ENCODE assay signal across 31 cellular contexts in the genomic region with DNA sequence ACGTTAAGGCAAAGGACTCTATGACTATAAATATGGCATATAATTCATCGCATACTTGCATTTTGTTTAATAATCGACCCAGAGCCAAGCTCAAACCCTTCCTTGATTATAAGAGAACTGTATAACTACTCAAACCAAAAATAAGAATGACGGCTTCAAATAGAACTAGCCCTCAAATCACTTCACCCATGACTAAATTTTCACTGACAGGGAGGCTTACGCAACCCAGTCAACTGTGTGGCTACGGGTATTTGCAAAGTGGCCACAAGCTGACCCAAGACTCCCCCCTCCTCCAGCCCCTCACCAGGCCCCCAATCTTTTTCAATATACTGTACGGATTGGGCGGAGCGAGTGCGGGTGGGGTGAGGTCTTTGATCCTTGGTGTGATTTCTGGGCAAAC.
"Had no signal": no experiment of that assay in that cellular context is flagged by ENCODE, and none has a peak within 500 bp of the region (broad histone marks: within the 10 kb centered on the region; RNA-seq: fewer than 3 reads in every experiment).

No MANE protein-coding gene starts in this region.

- ATAC-seq: activated T-cell treated with anti-CD3 and anti-CD28 coated beads, Interleukin-2, amount 50 U/mL, for 72 hours; body of pancreas; gastroesophageal sphincter; left colon; naive thymus-derived CD8-positive, alpha-beta T cell; pancreas; stimulated activated naive B cell treated with anti-CD40 and anti-IgM and Interleukin-4, amounts not matched to agents 10 μg/mL and 1 μg/mL and 100 μg/mL, for 72 hours had no signal

- DNase-seq: activated CD4-positive, alpha-beta T cell treated with anti-CD3 and anti-CD28 coated beads for 4 hours; activated CD4-positive, alpha-beta T cell treated with anti-CD3 and anti-CD28 coated beads, Interleukin-2, amount 50 U/mL, for 4 hours; activated naive CD4-positive, alpha-beta T cell treated with Interleukin-2 at 50 U/mL for 16 hours; activated T-cell treated with anti-CD3 and anti-CD28 coated beads for 4 hours; activated T-cell treated with anti-CD3 and anti-CD28 coated beads, Interleukin-2, amount 50 U/mL, for 72 hours; aorta; body of pancreas; cerebellar nuclear complex; colonic mucosa; effector CD8-positive, alpha-beta T cell; erythroblast; head of caudate nucleus; hippocampal formation; kidney; left colon; midbrain; naive thymus-derived CD8-positive, alpha-beta T cell; nucleus accumbens; pancreas; stimulated activated CD4-positive, alpha-beta T cell treated with anti-CD3 and anti-CD28 coated beads, Interleukin-15, amount 100 ng/mL, for 24 hours; stimulated activated CD4-positive, alpha-beta T cell treated with anti-CD3 and anti-CD28 coated beads, Interleukin-2, amount 100 ng/mL, for 24 hours; stimulated activated naive B cell treated with anti-CD40 and anti-IgM and Interleukin-4, amounts not matched to agents 10 μg/mL and 1 μg/mL and 100 μg/mL, for 72 hours; stomach; thyroid gland; upper lobe of left lung had no signal

- H3K27ac ChIP-seq: body of pancreas, cardiac muscle cell, colonic mucosa, gastroesophageal sphincter, pancreas, prostate gland, right atrium auricular region, stomach, thyroid gland, upper lobe of left lung, vagina, VCaP had no signal

- H3K9me3 ChIP-seq: body of pancreas, colonic mucosa, gastroesophageal sphincter, pancreas, prostate gland, right atrium auricular region, stomach, thyroid gland, upper lobe of left lung, vagina had no signal

- H3K4me3 ChIP-seq: body of pancreas, cardiac muscle cell, colonic mucosa, gastroesophageal sphincter, pancreas, prostate gland, right atrium auricular region, stomach, thyroid gland, upper lobe of left lung, vagina had no signal

- H3K4me1 ChIP-seq: prostate gland, vagina had no signal

- H3K36me3 ChIP-seq: cardiac muscle cell, colonic mucosa, gastroesophageal sphincter, pancreas, prostate gland, right atrium auricular region, stomach, thyroid gland, vagina had no signal

- H3K27me3 ChIP-seq: body of pancreas, cardiac muscle cell, colonic mucosa, right atrium auricular region, thyroid gland, upper lobe of left lung, vagina had no signal
